ENCODE assay signal across 19 cellular contexts in genomic region chr6:80528115-80528514, GRCh38.
DNase-seq lines count a peak whose midpoint lies in the region; ATAC-seq and TF ChIP-seq lines count a peak whose summit lies in the region.
"Had no signal": no experiment of that assay in that cellular context is flagged by ENCODE, and none has a peak within 500 bp of the region (broad histone marks: within the 10 kb centered on the region; RNA-seq: fewer than 3 reads in every experiment).

No MANE protein-coding gene starts in this region.

- peaks cover 6% of the 10 kb centered on the region for H3K4me1 ChIP-seq in osteoblast (ENCODE audit: insufficient read depth, low read length)

- no peaks in the 10 kb centered on the region for H4K20me1 ChIP-seq in osteoblast (ENCODE audit: insufficient read depth, low read length)

- H3K27me3 ChIP-seq in osteoblast (ENCODE audit: insufficient read depth, low read length): no peaks in the 10 kb centered on the region
- H3K27me3 ChIP-seq: tibial nerve had no signal

- peak; percentile 67 for DNase-seq in DMS53 (lab: John Stamatoyannopoulos, UW)
- peak; percentile 73 for DNase-seq in NCI-H2196 treated with DMSO at 0.1 percent for 48 hours (lab: John Stamatoyannopoulos, UW; ENCODE audit: unreplicated experiment)
- peak; percentile 58 for DNase-seq in fibroblast of gingiva (ENCODE audit: low read depth)
- no peak for DNase-seq in osteoblast (ENCODE audit: insufficient read length, low spot score, missing footprints)
- DNase-seq in NCI-H524 (lab: John Stamatoyannopoulos, UW): no peak
- DNase-seq in activated CD4-positive, CD25-positive, alpha-beta regulatory T cell treated with anti-CD3 and anti-CD28 coated beads, Interleukin-2, amount 50 U/mL, for 72 hours: no peak
- DNase-seq: activated CD4-positive, alpha-beta T cell treated with anti-CD3 and anti-CD28 coated beads for 1 hour; activated CD8-positive, alpha-beta memory T cell treated with anti-CD3 and anti-CD28 coated beads, Interleukin-2, amount 50 U/mL, for 4 hours; CD8-positive, alpha-beta T cell; central memory CD4-positive, alpha-beta T cell; GDM1; kidney; naive B cell; NCI-H524 treated with DMSO at 0.1 percent for 48 hours; retina; stimulated activated CD4-positive, alpha-beta T cell treated with anti-CD3 and anti-CD28 coated beads, Interleukin-2, amount 100 ng/mL, for 48 hours had no signal

- H3K9me3 ChIP-seq in osteoblast (ENCODE audit: low read depth, low read length): no peaks in the 10 kb centered on the region
- H3K9me3 ChIP-seq: tibial nerve had no signal

- H2AFZ ChIP-seq in osteoblast (ENCODE audit: low read length): peak overlapping the region; percentile 23

- TF ChIP-seq CTCF in osteoblast (IDR thresholded peaks at IDR 0.05; ENCODE audit: extremely low read depth, low read depth, low read length): no peak

- no peak overlapping the region for H3K27ac ChIP-seq in osteoblast (ENCODE audit: low read depth, low read length)
- H3K27ac ChIP-seq: tibial nerve had no signal

- no peak overlapping the region for H3K4me2 ChIP-seq in osteoblast (ENCODE audit: insufficient read depth, low read length)

- no peak for ATAC-seq in GM21423 (IDR thresholded peaks at IDR 0.05; ENCODE audit: unreplicated experiment)
- ATAC-seq: activated naive CD4-positive, alpha-beta T cell treated with anti-CD3 and anti-CD28 coated beads, Interleukin-2, amount 50 U/mL, for 72 hours; CD8-positive, alpha-beta T cell had no signal

- H3K4me3 ChIP-seq in osteoblast (ENCODE audit: insufficient read depth, low read length): no peak overlapping the region
- H3K4me3 ChIP-seq: tibial nerve had no signal

- H3K79me2 ChIP-seq in osteoblast (ENCODE audit: insufficient read depth, low read length): no peaks in the 10 kb centered on the region

- no peaks in the 10 kb centered on the region for H3K36me3 ChIP-seq in osteoblast (ENCODE audit: insufficient read depth, low read length)
- H3K36me3 ChIP-seq: tibial nerve had no signal

Comparison
In these comparisons a context has a peak if more than half of its experiments do, and no peak if none do; other contexts are left out.
1. DNase-seq: peak in DMS53 (single experiment), NCI-H2196 treated with DMSO at 0.1 percent for 48 hours (single experiment) and fibroblast of gingiva (single experiment); none in osteoblast (single experiment), NCI-H524 (0 of 2) and activated CD4-positive, CD25-positive, alpha-beta regulatory T cell treated with anti-CD3 and anti-CD28 coated beads, Interleukin-2, amount 50 U/mL, for 72 hours (single experiment).